Comparison of ENCODE assay signal across 26 cellular contexts in the genomic region with DNA sequence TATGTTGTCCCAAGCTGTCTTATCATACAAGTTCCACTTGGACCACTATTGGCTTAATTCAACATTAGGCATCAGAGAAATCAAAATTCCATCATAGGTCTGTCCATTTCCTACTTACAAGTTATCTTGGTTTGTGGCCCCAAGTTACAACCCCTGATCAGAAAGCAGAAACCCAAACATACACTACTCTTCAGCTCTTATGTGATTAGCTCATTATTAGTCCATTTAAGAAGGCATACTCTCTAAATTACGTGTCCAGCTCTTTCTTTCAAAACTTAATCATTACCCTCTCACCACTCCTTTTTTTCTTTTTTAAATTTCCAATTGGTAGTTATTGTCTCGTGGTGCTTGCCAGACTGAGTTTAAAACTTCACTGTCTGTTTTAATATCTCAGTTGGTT.
"Had no signal": no experiment of that assay in that cellular context is flagged by ENCODE, and none has a peak within 500 bp of the region (broad histone marks: within the 10 kb centered on the region; RNA-seq: fewer than 3 reads in every experiment).

No MANE protein-coding gene starts in this region.

- H3K9me3 ChIP-seq: neutrophil, pancreas, psoas muscle, right lobe of liver, sigmoid colon, suprapubic skin, testis, tibial artery, transverse colon, upper lobe of right lung, uterus had no signal

- H3K27me3 ChIP-seq: neutrophil, right lobe of liver, sigmoid colon, suprapubic skin, testis, tibial artery, transverse colon, upper lobe of right lung, uterus had no signal

- DNase-seq: naive thymus-derived CD8-positive, alpha-beta T cell; nephron progenitor cell; nucleus accumbens; pancreas; psoas muscle; right cardiac atrium; right lobe of liver; sigmoid colon; small intestine; stimulated activated CD4-positive, alpha-beta T cell treated with anti-CD3 and anti-CD28 coated beads, Interleukin-15, amount 100 ng/mL, for 24 hours; stimulated activated CD4-positive, alpha-beta T cell treated with anti-CD3 and anti-CD28 coated beads, Interleukin-2, amount 100 ng/mL, for 24 hours; stimulated activated CD4-positive, alpha-beta T cell treated with anti-CD3 and anti-CD28 coated beads, Interleukin-2, amount 100 ng/mL, for 48 hours; stimulated activated CD4-positive, alpha-beta T cell treated with anti-CD3 and anti-CD28 coated beads, Interleukin-4, amount 100 ng/mL, for 24 hours; stimulated activated naive B cell treated with anti-CD40 and anti-IgM and Interleukin-4, amounts not matched to agents 10 μg/mL and 1 μg/mL and 100 μg/mL, for 72 hours; stimulated activated naive CD4-positive, alpha-beta T cell treated with Interleukin-2 at 50 U/mL for 16 hours; stimulated activated naive CD8-positive, alpha-beta T cell treated with anti-CD3 and anti-CD28 coated beads, Interleukin-15, amount 100 ng/mL, for 72 hours; substantia nigra; testis; tibial artery; transverse colon; upper lobe of right lung; uterus had no signal

- H3K27ac ChIP-seq: neutrophil, pancreas, psoas muscle, right lobe of liver, suprapubic skin, testis, tibial artery, transverse colon, upper lobe of right lung, uterus had no signal

- ATAC-seq: naive thymus-derived CD8-positive, alpha-beta T cell; natural killer cell treated with Interleukin-12 subunit alpha and Interleukin-12 subunit beta and Interleukin-15 and Interleukin-18, amount 100 ng/mL, for 72 hours; pancreas; psoas muscle; right cardiac atrium; right lobe of liver; stimulated activated effector memory CD8-positive, alpha-beta T cell treated with anti-CD3 and anti-CD28 coated beads, Interleukin-12 subunit alpha, Interleukin-12 subunit beta, amount 100 ng/mL, for 72 hours; stimulated activated naive B cell treated with anti-CD40 and anti-IgM and Interleukin-4, amounts not matched to agents 10 μg/mL and 1 μg/mL and 100 μg/mL, for 72 hours; stimulated activated naive CD8-positive, alpha-beta T cell treated with anti-CD3 and anti-CD28 coated beads, Interleukin-15, amount 100 ng/mL, for 72 hours; upper lobe of right lung had no signal

- H3K36me3 ChIP-seq: neutrophil, pancreas, right lobe of liver, sigmoid colon, suprapubic skin, tibial artery, transverse colon, upper lobe of right lung, uterus had no signal

- FAIRE-seq: pancreas, small intestine had no signal

- H3K4me1 ChIP-seq: pancreas, psoas muscle, right lobe of liver, sigmoid colon, suprapubic skin, testis, transverse colon, upper lobe of right lung, uterus had no signal

- H3K4me3 ChIP-seq: pancreas, psoas muscle, right lobe of liver, sigmoid colon, suprapubic skin, testis, tibial artery, transverse colon, upper lobe of right lung, uterus had no signal
